In the genomic region with DNA sequence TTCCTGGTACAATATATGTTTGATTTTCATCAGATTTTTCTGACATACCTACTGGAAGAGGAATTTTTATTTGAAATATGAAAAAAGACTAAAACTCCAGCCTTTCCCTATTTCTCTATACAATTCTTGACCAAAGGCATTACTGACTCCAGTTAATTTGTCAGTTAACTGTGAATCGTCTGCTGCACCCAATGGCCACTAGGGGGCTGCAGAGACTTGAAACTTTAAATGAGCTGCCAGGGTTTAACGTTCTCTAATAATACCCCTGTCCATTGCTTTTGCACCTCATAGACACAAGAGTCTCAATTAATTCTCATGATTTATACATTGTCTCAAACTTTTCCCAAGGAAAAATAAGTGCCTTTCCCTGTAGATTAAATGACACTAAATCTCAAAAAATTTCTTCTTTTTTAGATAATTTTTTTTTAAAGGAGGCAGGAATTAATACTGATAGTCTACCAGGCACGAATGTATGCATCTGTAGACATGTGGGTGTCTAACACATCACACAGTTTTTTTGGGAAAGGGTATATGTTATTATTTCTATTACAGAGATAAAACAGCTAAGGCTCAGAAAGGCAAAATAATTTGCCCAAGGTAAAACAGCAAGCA, we compare ENCODE assay signal across 8 cellular contexts. TPM values are rescaled to one million over a fixed set of nuclear protein-coding genes. Genes with fewer than 3 reads are reported as not detected.
DNase-seq lines count a peak whose midpoint lies in the region; ATAC-seq and TF ChIP-seq lines count a peak whose summit lies in the region.

No MANE protein-coding gene starts in this region.

- no peaks in the 10 kb centered on the region for H3K79me2 ChIP-seq in GM23338 (replicated peaks; ENCODE audit: insufficient read depth)

- no peaks in the 10 kb centered on the region; the same call in 2 of the 3 replicates for H3K36me3 Mint-ChIP-seq in GM23338 (ENCODE audit: low read depth)
- no peaks in the 10 kb centered on the region for H3K36me3 Mint-ChIP-seq in WTC11

- no peaks in the 10 kb centered on the region for H3K9me3 Mint-ChIP-seq in GM23338
- H3K9me3 Mint-ChIP-seq in WTC11, result no peaks in the 10 kb centered on the region

- H3K4me3 Mint-ChIP-seq in GM23338 (no peak overlapping the region), WTC11 (no peak overlapping the region)

- ATAC-seq in GM23338 (no peak), WTC11 (no peak), GM21360 (IDR thresholded peaks at IDR 0.05; ENCODE audit: unreplicated experiment) (no peak)

- H3K4me1 Mint-ChIP-seq in GM23338 (peaks cover 4% of the 10 kb centered on the region; the same call in 2 of the 3 replicates), WTC11 (peaks cover 13% of the 10 kb centered on the region)

- no peak overlapping the region for H3K4me3 ChIP-seq in GM23338

- CTCF ChIA-PET in WTC11 (lab: Charles Lee), result interaction anchor here (0.6 to 4.4 kb wide), 15 partner anchors 11 to 684 kb away, joined by 3 to 71 read pairs (median 4); no protein-coding TSS in a partner anchor

- peaks cover 34% of the 10 kb centered on the region for H3K27me3 ChIP-seq in GM23338 (ENCODE audit: insufficient read depth)

- DNase-seq in COLO668 (lab: John Stamatoyannopoulos, UW; ENCODE audit: unreplicated experiment), result peak; percentile 54
- DNase-seq in GM23338 (ENCODE audit: low spot score), result peak; percentile 87
- DNase-seq in NCI-H2107 treated with DMSO at 0.1 percent for 48 hours (lab: John Stamatoyannopoulos, UW; ENCODE audit: unreplicated experiment), result peak; percentile 5
- peak; percentile 69 for DNase-seq in WTC11 (ENCODE audit: low spot score)
- peak; percentile 72 for DNase-seq in dermis blood vessel endothelial cell
- DNase-seq in lung microvascular endothelial cell (ENCODE audit: low read depth in 2 of 2), result peak; percentile 63 to 72
- DNase-seq in superior temporal gyrus (ENCODE audit: extremely low spot score), result peak; percentile 95

- H3K27ac ChIP-seq in GM23338 (ENCODE audit: low read depth), result no peak overlapping the region

- POLR2A ChIA-PET in WTC11 (lab: Charles Lee), result no interaction called here

- H3K27ac Mint-ChIP-seq in GM23338, result no peak overlapping the region
- H3K27ac Mint-ChIP-seq in WTC11, result no peak overlapping the region

- no peaks in the 10 kb centered on the region for H3K36me3 ChIP-seq in GM23338 (ENCODE audit: insufficient read depth)

- peaks cover 7% of the 10 kb centered on the region; the same call in 1 of the 2 replicates for H3K4me1 ChIP-seq in GM23338 (ENCODE audit: insufficient read depth)

- H2AFZ ChIP-seq in GM23338, result no peak overlapping the region

- TF ChIP-seq CTCF in GM23338 (conservative IDR thresholded peaks at IDR 0.05; ENCODE audit: low read depth in 2 of 2), result peak; percentile 89 to 96
- TF ChIP-seq CTCF in WTC11 (IDR thresholded peaks at IDR 0.05), result peak; percentile 91

- H3K4me2 ChIP-seq in GM23338, result no peak overlapping the region

- no peaks in the 10 kb centered on the region for H3F3A ChIP-seq in GM23338 (replicated peaks; ENCODE audit: low read depth)

- H3K9me2 ChIP-seq in GM23338 (ENCODE audit: insufficient read depth), result no peaks in the 10 kb centered on the region

- H3K27me3 Mint-ChIP-seq in GM23338 (ENCODE audit: insufficient read depth, low read depth, poor library complexity), result peaks cover 37% of the 10 kb centered on the region
- H3K27me3 Mint-ChIP-seq in WTC11 (ENCODE audit: low read depth), result peaks cover 41% of the 10 kb centered on the region

- peaks cover 3% of the 10 kb centered on the region; the same call in 1 of the 2 replicates for H4K20me1 ChIP-seq in GM23338 (replicated peaks; ENCODE audit: insufficient read depth)

TF ChIP-seq in GM23338, 12 proteins besides CTCF, POLR2A, EP300 and RAD21:
- TF ChIP-seq CREB1 (CRISPR knock-in tag; IDR thresholded peaks at IDR 0.05; ENCODE audit: low read depth), result no peak
TF ChIP-seq in GM23338: peak in this region for 0.

TF ChIP-seq in WTC11, 78 proteins besides CTCF, POLR2A, EP300 and RAD21 (continues in another document):
- TF ChIP-seq ATF1 (CRISPR knock-in tag; IDR thresholded peaks at IDR 0.05) (no peak), ZNF671 (CRISPR knock-in tag; IDR thresholded peaks at IDR 0.05) (no peak), ZNF317 (CRISPR knock-in tag; IDR thresholded peaks at IDR 0.05; ENCODE audit: borderline replicate concordance, low read depth) (no peak), PRRX2 (CRISPR knock-in tag; IDR thresholded peaks at IDR 0.05) (no peak), CREM (CRISPR knock-in tag; IDR thresholded peaks at IDR 0.05) (no peak), ZNF416 (CRISPR knock-in tag; IDR thresholded peaks at IDR 0.05) (no peak), EMX1 (CRISPR knock-in tag; IDR thresholded peaks at IDR 0.05) (no peak)
- TF ChIP-seq, protein P1, sequence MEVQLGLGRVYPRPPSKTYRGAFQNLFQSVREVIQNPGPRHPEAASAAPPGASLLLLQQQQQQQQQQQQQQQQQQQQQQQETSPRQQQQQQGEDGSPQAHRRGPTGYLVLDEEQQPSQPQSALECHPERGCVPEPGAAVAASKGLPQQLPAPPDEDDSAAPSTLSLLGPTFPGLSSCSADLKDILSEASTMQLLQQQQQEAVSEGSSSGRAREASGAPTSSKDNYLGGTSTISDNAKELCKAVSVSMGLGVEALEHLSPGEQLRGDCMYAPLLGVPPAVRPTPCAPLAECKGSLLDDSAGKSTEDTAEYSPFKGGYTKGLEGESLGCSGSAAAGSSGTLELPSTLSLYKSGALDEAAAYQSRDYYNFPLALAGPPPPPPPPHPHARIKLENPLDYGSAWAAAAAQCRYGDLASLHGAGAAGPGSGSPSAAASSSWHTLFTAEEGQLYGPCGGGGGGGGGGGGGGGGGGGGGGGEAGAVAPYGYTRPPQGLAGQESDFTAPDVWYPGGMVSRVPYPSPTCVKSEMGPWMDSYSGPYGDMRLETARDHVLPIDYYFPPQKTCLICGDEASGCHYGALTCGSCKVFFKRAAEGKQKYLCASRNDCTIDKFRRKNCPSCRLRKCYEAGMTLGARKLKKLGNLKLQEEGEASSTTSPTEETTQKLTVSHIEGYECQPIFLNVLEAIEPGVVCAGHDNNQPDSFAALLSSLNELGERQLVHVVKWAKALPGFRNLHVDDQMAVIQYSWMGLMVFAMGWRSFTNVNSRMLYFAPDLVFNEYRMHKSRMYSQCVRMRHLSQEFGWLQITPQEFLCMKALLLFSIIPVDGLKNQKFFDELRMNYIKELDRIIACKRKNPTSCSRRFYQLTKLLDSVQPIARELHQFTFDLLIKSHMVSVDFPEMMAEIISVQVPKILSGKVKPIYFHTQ (CRISPR knock-in tag; IDR thresholded peaks at IDR 0.05), result no peak
- TF ChIP-seq, protein P2, sequence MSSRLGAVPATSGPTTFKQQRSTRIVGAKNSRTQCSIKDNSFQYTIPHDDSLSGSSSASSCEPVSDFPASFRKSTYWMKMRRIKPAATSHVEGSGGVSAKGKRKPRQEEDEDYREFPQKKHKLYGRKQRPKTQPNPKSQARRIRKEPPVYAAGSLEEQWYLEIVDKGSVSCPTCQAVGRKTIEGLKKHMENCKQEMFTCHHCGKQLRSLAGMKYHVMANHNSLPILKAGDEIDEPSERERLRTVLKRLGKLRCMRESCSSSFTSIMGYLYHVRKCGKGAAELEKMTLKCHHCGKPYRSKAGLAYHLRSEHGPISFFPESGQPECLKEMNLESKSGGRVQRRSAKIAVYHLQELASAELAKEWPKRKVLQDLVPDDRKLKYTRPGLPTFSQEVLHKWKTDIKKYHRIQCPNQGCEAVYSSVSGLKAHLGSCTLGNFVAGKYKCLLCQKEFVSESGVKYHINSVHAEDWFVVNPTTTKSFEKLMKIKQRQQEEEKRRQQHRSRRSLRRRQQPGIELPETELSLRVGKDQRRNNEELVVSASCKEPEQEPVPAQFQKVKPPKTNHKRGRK (CRISPR knock-in tag; IDR thresholded peaks at IDR 0.05; ENCODE audit: borderline replicate concordance), result no peak
- TF ChIP-seq, protein P3, sequence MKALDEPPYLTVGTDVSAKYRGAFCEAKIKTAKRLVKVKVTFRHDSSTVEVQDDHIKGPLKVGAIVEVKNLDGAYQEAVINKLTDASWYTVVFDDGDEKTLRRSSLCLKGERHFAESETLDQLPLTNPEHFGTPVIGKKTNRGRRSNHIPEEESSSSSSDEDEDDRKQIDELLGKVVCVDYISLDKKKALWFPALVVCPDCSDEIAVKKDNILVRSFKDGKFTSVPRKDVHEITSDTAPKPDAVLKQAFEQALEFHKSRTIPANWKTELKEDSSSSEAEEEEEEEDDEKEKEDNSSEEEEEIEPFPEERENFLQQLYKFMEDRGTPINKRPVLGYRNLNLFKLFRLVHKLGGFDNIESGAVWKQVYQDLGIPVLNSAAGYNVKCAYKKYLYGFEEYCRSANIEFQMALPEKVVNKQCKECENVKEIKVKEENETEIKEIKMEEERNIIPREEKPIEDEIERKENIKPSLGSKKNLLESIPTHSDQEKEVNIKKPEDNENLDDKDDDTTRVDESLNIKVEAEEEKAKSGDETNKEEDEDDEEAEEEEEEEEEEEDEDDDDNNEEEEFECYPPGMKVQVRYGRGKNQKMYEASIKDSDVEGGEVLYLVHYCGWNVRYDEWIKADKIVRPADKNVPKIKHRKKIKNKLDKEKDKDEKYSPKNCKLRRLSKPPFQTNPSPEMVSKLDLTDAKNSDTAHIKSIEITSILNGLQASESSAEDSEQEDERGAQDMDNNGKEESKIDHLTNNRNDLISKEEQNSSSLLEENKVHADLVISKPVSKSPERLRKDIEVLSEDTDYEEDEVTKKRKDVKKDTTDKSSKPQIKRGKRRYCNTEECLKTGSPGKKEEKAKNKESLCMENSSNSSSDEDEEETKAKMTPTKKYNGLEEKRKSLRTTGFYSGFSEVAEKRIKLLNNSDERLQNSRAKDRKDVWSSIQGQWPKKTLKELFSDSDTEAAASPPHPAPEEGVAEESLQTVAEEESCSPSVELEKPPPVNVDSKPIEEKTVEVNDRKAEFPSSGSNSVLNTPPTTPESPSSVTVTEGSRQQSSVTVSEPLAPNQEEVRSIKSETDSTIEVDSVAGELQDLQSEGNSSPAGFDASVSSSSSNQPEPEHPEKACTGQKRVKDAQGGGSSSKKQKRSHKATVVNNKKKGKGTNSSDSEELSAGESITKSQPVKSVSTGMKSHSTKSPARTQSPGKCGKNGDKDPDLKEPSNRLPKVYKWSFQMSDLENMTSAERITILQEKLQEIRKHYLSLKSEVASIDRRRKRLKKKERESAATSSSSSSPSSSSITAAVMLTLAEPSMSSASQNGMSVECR (CRISPR knock-in tag; IDR thresholded peaks at IDR 0.05; ENCODE audit: borderline replicate concordance), result no peak

RNA-seq across cellular contexts. Expression of a gene that starts 1.8 kb away (rescaled TPM):
- 0.16 and 0.35 TPM in 2 replicates for total RNA-seq in GM23338 (2014; rRNA removed; shearing (Covaris generic))
- polyA plus RNA-seq in GM23338 (2016; fragmentation: Nextera tagmentation; extraction: Ambion mirVana), result not detected in 2 replicates
- total RNA-seq in WTC11 (2021), result 0.09 to 0.11 TPM in 2 of 3 replicates, not detected in the other
- total RNA-seq in dermis blood vessel endothelial cell, result not detected in 2 replicates
- not detected in 2 replicates for total RNA-seq in lung microvascular endothelial cell

Comparison
In these comparisons a context has a peak if more than half of its experiments do, and no peak if none do; other contexts are left out.
1. DNase-seq: peak in every context shown above with its lines; median percentile 95 in superior temporal gyrus; 87 in GM23338; 72 in dermis blood vessel endothelial cell; 69 in WTC11; 68 in lung microvascular endothelial cell; 54 in COLO668; 5 in NCI-H2107 treated with DMSO at 0.1 percent for 48 hours.